ENCODE assay signal across 11 cellular contexts in the genomic region with DNA sequence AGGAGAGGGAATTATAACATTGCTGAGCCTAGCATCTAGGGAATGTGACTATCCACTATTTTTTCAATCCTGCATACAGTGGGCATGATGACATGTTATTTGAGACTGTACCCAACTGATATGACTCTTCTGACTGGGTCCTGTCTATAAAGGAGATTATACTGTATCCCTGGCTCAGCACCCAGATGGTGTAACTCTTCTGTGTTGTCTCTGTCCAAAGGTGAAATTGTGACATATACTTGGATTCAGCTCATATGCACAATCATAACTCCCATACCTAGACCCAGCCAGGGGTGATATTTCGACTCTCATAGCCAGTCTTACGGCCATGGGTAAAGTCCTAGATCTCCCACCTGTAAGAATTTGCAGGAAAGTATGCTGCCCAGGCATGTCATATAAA. TPM values are rescaled to one million over a fixed set of nuclear protein-coding genes. Genes with fewer than 3 reads are reported as not detected.
"Had no signal": no experiment of that assay in that cellular context is flagged by ENCODE, and none has a peak within 500 bp of the region (broad histone marks: within the 10 kb centered on the region; RNA-seq: fewer than 3 reads in every experiment).

No MANE protein-coding gene starts in this region.

- H3K4me3 Mint-ChIP-seq: GM23338, H9, HFFc6 had no signal

- H3K9ac ChIP-seq: GM23248 had no signal

- ATAC-seq: GM23338, HCT116 had no signal

- H3K4me3 ChIP-seq: GM23248, GM23338, HAP-1 had no signal

- H3K36me3 ChIP-seq: HAP-1 had no signal

- DNase-seq: GM23248, GOT3, H7, H9, HCEC 1CT, HFFc6 had no signal

- FAIRE-seq: H1, H54 had no signal

- H3K9me3 ChIP-seq: HAP-1 had no signal

- H3K27ac ChIP-seq: GM23248 had no signal

- H2AFZ ChIP-seq: GM23248, GM23338 had no signal

- H3K4me1 ChIP-seq: HAP-1 had no signal

- H3K27ac Mint-ChIP-seq: GM23338, H9, HFFc6 had no signal

- H3K4me2 ChIP-seq: GM23338 had no signal

- H3K4me1 Mint-ChIP-seq: GM23338, H9 had no signal

RNA-seq across cellular contexts. Expression of a gene that starts 59.3 kb away (rescaled TPM):
- total RNA-seq: H1, H7, H9 had no signal
- polyA plus RNA-seq: H1 had no signal
